In the genomic region with DNA sequence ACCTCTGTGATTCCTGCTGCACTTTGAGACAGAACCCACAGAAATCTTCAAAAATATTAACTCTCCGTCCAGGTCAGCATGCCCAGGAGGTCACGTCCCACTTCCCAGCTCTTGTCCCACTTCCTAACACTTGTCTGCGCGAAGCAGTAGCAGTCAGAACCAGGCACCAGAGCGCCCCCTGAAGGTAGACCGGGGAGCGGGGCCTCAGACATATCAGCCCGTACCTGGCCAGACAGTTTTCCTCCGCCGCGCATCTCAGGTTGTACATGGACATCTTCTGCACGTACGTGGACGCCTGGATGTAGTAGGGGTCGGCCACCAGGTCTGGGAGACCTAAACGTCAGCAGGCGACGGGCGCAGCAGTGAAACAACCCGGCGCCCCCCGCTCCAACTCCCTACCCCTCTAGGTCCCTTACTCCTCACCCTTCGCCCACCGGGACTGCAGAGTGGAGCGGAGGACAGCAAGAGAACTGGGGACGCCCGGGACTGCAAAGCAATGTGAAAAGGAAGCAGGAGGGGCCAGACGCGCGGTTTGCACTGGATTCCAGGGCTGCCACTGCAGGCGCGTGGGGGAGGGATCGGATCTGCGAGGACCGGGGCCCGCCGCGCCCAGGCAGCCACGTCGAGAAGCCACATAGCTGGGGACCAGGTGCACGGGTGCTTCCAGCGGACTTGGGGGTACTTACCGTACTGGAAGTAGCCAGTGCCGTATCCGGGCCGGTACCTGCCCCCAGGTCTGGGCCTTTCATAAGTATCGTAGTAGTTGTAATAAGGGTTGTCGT, we compare ENCODE assay signal across 8 cellular contexts. TPM values are rescaled to one million over a fixed set of nuclear protein-coding genes. Genes with fewer than 3 reads are reported as not detected.
DNase-seq lines count a peak whose midpoint lies in the region; ATAC-seq and TF ChIP-seq lines count a peak whose summit lies in the region.

No MANE protein-coding gene starts in this region.

- intact Hi-C loops in tibial artery (cut with DNase I; ENCODE audit: low total_unique reads): loop anchor here (5.0 kb wide), 1 partner anchor 115 kb away; a partner anchor contains a TSS

- peak; percentile 63 to 79 for TF ChIP-seq CTCF in tibial artery (IDR thresholded peaks at IDR 0.05)

- DNase-seq in DMS 273 (lab: John Stamatoyannopoulos, UW; ENCODE audit: unreplicated experiment): peak; percentile 81
- DNase-seq in DMS 273 treated with DMSO at 0.1 percent for 48 hours (lab: John Stamatoyannopoulos, UW): no peak
- DNase-seq in NCI-H226: peak; percentile 71
- DNase-seq in activated CD8-positive, alpha-beta memory T cell treated with anti-CD3 and anti-CD28 coated beads, Interleukin-2, amount 50 U/mL, for 48 hours: peak; percentile 82
- peak; percentile 71 for DNase-seq in fibroblast of the conjunctiva (ENCODE audit: low read depth)
- DNase-seq in naive thymus-derived CD8-positive, alpha-beta T cell: peak in 2 of 10 donors; percentile 5 to 12
- peak; percentile 88 to 91 for DNase-seq in tibial artery

- POLR2A ChIA-PET in naive thymus-derived CD8-positive, alpha-beta T cell (lab: Charles Lee): no interaction called here

- peaks cover 0 to 12% (median 0%) of the 10 kb centered on the region in 3 donors for H3K36me3 Mint-ChIP-seq in naive thymus-derived CD8-positive, alpha-beta T cell

- peaks cover 0 to 8% (median 6%) of the 10 kb centered on the region in 3 donors for H3K36me3 ChIP-seq in tibial artery

- H3K4me3 ChIP-seq in tibial artery: peak overlapping the region; percentile 73 to 74

- ATAC-seq in HG02610 (IDR thresholded peaks at IDR 0.05; ENCODE audit: unreplicated experiment): peak; percentile 39
- peak; percentile 20 to 32 for ATAC-seq in naive thymus-derived CD8-positive, alpha-beta T cell

- peaks cover 34 to 55% (median 52%) of the 10 kb centered on the region in 5 donors for H3K27me3 Mint-ChIP-seq in naive thymus-derived CD8-positive, alpha-beta T cell

- peak overlapping the region; percentile 76 to 89 for H3K27ac ChIP-seq in tibial artery

- H3K9me3 ChIP-seq in tibial artery: no peaks in the 10 kb centered on the region

- H3K9me3 Mint-ChIP-seq in naive thymus-derived CD8-positive, alpha-beta T cell: peaks cover 0 to 2% (median 0%) of the 10 kb centered on the region in 9 donors

- H3K4me1 Mint-ChIP-seq in naive thymus-derived CD8-positive, alpha-beta T cell: peaks cover 10 to 21% (median 16%) of the 10 kb centered on the region in 4 donors

- peaks cover 0 to 37% (median 10%) of the 10 kb centered on the region in 4 donors for H3K4me1 ChIP-seq in tibial artery

- H3K27ac Mint-ChIP-seq in naive thymus-derived CD8-positive, alpha-beta T cell: no peak overlapping the region

- peak overlapping the region; percentile 51 to 86 (median 72) for H3K4me3 Mint-ChIP-seq in naive thymus-derived CD8-positive, alpha-beta T cell

- no peaks in the 10 kb centered on the region for H3K27me3 ChIP-seq in tibial artery

RNA-seq across cellular contexts. Expression of a gene that starts 1.2 kb away (rescaled TPM):
- not detected for total RNA-seq in naive thymus-derived CD8-positive, alpha-beta T cell
- not detected for polyA plus RNA-seq in naive thymus-derived CD8-positive, alpha-beta T cell

RNA-seq across cellular contexts. Expression of a gene that starts 52.5 kb away (rescaled TPM):
- total RNA-seq in naive thymus-derived CD8-positive, alpha-beta T cell: under 1 TPM; 0.42 to 0.47 TPM
- not detected for polyA plus RNA-seq in naive thymus-derived CD8-positive, alpha-beta T cell
